Comparison of ENCODE assay signal across 24 cellular contexts in genomic region chr22:44373234-44373633, GRCh38.
"Had no signal": no experiment of that assay in that cellular context is flagged by ENCODE, and none has a peak within 500 bp of the region (broad histone marks: within the 10 kb centered on the region; RNA-seq: fewer than 3 reads in every experiment).

No MANE protein-coding gene starts in this region.

- H3K4me1 ChIP-seq: colonic mucosa, gastrocnemius medialis, psoas muscle, uterus had no signal

- ATAC-seq: activated CD8-positive, alpha-beta memory T cell treated with anti-CD3 and anti-CD28 coated beads, Interleukin-2, amount 10 ng/mL, durations not matched to agents 7 days and 5 days; activated CD8-positive, alpha-beta T cell treated with anti-CD3 and anti-CD28 coated beads, Interleukin-2, amount 10 ng/mL, durations not matched to agents 7 days and 5 days; activated naive CD4-positive, alpha-beta T cell treated with anti-CD3 and anti-CD28 coated beads, Interleukin-2, amount 50 U/mL, for 72 hours; activated T-cell treated with anti-CD3 and anti-CD28 coated beads, Interleukin-2, amount 50 U/mL, for 72 hours; gastrocnemius medialis; psoas muscle; stimulated activated naive CD8-positive, alpha-beta T cell treated with anti-CD3 and anti-CD28 coated beads, Interleukin-15, Interleukin-2, amounts not matched to agents 100 U/mL and 50 U/mL, for 24 hours had no signal

- H3K4me1 Mint-ChIP-seq: activated CD8-positive, alpha-beta memory T cell treated with anti-CD3 and anti-CD28 coated beads, Interleukin-2, amount 10 ng/mL, durations not matched to agents 7 days and 5 days had no signal

- H3K27ac ChIP-seq: colonic mucosa, dorsolateral prefrontal cortex, gastrocnemius medialis, neutrophil, psoas muscle, thoracic aorta, uterus had no signal

- H3K36me3 ChIP-seq: colonic mucosa, gastrocnemius medialis, neutrophil, thoracic aorta, uterus had no signal

- H3K27ac Mint-ChIP-seq: activated CD8-positive, alpha-beta memory T cell treated with anti-CD3 and anti-CD28 coated beads, Interleukin-2, amount 10 ng/mL, durations not matched to agents 7 days and 5 days; activated CD8-positive, alpha-beta T cell treated with anti-CD3 and anti-CD28 coated beads, Interleukin-2, amount 10 ng/mL, durations not matched to agents 7 days and 5 days; activated naive CD4-positive, alpha-beta T cell treated with anti-CD3 and anti-CD28 coated beads, Interleukin-2, amount 50 U/mL, for 72 hours; activated T-cell treated with anti-CD3 and anti-CD28 coated beads, Interleukin-2, amount 50 U/mL, for 72 hours; nephron; T-helper 1 cell treated with Interleukin-12 subunit alpha and Interleukin-12 subunit beta and Interleukin-4 antibody, amounts not matched to agents 30 μg/mL and 1 μg/mL, for 36 hours had no signal

- H3K9me3 ChIP-seq: colonic mucosa, gastrocnemius medialis, neutrophil had no signal

- DNase-seq: activated CD4-positive, alpha-beta T cell treated with anti-CD3 and anti-CD28 coated beads for 1 hour; activated CD8-positive, alpha-beta memory T cell treated with anti-CD3 and anti-CD28 coated beads, Interleukin-2, amount 10 ng/mL, durations not matched to agents 7 days and 5 days; activated CD8-positive, alpha-beta T cell treated with anti-CD3 and anti-CD28 coated beads, Interleukin-2, amount 10 ng/mL, durations not matched to agents 7 days and 5 days; activated naive CD4-positive, alpha-beta T cell; activated T-cell treated with anti-CD3 and anti-CD28 coated beads, Interleukin-2, amount 50 U/mL, for 72 hours; colonic mucosa; dorsolateral prefrontal cortex; effector memory CD4-positive, alpha-beta T cell; erythroblast; gastrocnemius medialis; hippocampal formation; stimulated activated CD4-positive, alpha-beta T cell treated with anti-CD3 and anti-CD28 coated beads, Interleukin-4, amount 100 ng/mL, for 1 hour; stimulated activated naive CD8-positive, alpha-beta T cell treated with anti-CD3 and anti-CD28 coated beads, Interleukin-15, Interleukin-2, amounts not matched to agents 100 U/mL and 50 U/mL, for 24 hours; SW 1271; T1000; trophoblast cell; uterus had no signal

- FAIRE-seq: keratinocyte had no signal

- H3K4me3 ChIP-seq: colonic mucosa, dorsolateral prefrontal cortex, gastrocnemius medialis, psoas muscle, thoracic aorta, uterus had no signal

- H3K27me3 ChIP-seq: colonic mucosa, gastrocnemius medialis, neutrophil, uterus had no signal

- H3K4me3 Mint-ChIP-seq: activated CD8-positive, alpha-beta memory T cell treated with anti-CD3 and anti-CD28 coated beads, Interleukin-2, amount 10 ng/mL, durations not matched to agents 7 days and 5 days; activated CD8-positive, alpha-beta T cell treated with anti-CD3 and anti-CD28 coated beads, Interleukin-2, amount 10 ng/mL, durations not matched to agents 7 days and 5 days; activated T-cell treated with anti-CD3 and anti-CD28 coated beads, Interleukin-2, amount 50 U/mL, for 72 hours; nephron; T-helper 1 cell treated with Interleukin-12 subunit alpha and Interleukin-12 subunit beta and Interleukin-4 antibody, amounts not matched to agents 30 μg/mL and 1 μg/mL, for 36 hours had no signal
